9 cellular contexts compared by ENCODE assay signal in genomic region chr17:42347198-42347597, GRCh38. TPM values are rescaled to one million over a fixed set of nuclear protein-coding genes. Genes with fewer than 3 reads are reported as not detected.
DNase-seq lines count a peak whose midpoint lies in the region; ATAC-seq, FAIRE-seq and TF ChIP-seq lines count a peak whose summit lies in the region.
"Had no signal": no experiment of that assay in that cellular context is flagged by ENCODE, and none has a peak within 500 bp of the region (broad histone marks: within the 10 kb centered on the region; RNA-seq: fewer than 3 reads in every experiment).

No MANE protein-coding gene starts in this region.

- peak overlapping the region; percentile 29 to 67 for H3K27ac Mint-ChIP-seq in effector memory CD8-positive, alpha-beta T cell
- H3K27ac Mint-ChIP-seq in neural crest cell (ENCODE audit: unreplicated experiment), result peak overlapping the region; percentile 35

- no peak overlapping the region for H3K4me3 Mint-ChIP-seq in effector memory CD8-positive, alpha-beta T cell
- no peak overlapping the region for H3K4me3 Mint-ChIP-seq in neural crest cell

- peaks cover 23 to 35% of the 10 kb centered on the region in 2 donors for H3K4me1 Mint-ChIP-seq in effector memory CD8-positive, alpha-beta T cell (ENCODE audit: low read depth in 2 of 2)
- H3K4me1 Mint-ChIP-seq in neural crest cell, result peaks cover 28% of the 10 kb centered on the region

- no peak for TF ChIP-seq CTCF in neural crest cell (conservative IDR thresholded peaks at IDR 0.05)

- peaks cover 55% of the 10 kb centered on the region for H3K36me3 Mint-ChIP-seq in effector memory CD8-positive, alpha-beta T cell (ENCODE audit: insufficient read depth)
- H3K36me3 Mint-ChIP-seq in neural crest cell (ENCODE audit: low read depth), result peaks cover 6% of the 10 kb centered on the region

- FAIRE-seq in frontal cortex (lab: Jason Lieb, UNC), result no peak
- FAIRE-seq: G401.6 had no signal

- no peaks in the 10 kb centered on the region for H3K27me3 Mint-ChIP-seq in effector memory CD8-positive, alpha-beta T cell
- no peaks in the 10 kb centered on the region for H3K27me3 Mint-ChIP-seq in neural crest cell (ENCODE audit: low read depth)

- ATAC-seq in effector memory CD8-positive, alpha-beta T cell (replicated peaks), result no peak
- no peak for ATAC-seq in HG03159 (IDR thresholded peaks at IDR 0.05; ENCODE audit: unreplicated experiment)

- DNase-seq in AG20443 (ENCODE audit: low spot score), result peak; percentile 71
- peak; percentile 6 for DNase-seq in NCI-H446 treated with DMSO at 0.1 percent for 48 hours (lab: John Stamatoyannopoulos, UW)
- DNase-seq in effector memory CD8-positive, alpha-beta T cell, result no peak
- no peak for DNase-seq in neural crest cell (ENCODE audit: low read depth, low spot score)
- DNase-seq in stimulated activated CD4-positive, alpha-beta T cell treated with anti-CD3 and anti-CD28 coated beads, Interleukin-2, amount 100 ng/mL, for 24 hours, result no peak
- DNase-seq in frontal cortex (ENCODE audit: low spot score in 2 of 2), result no peak
- DNase-seq in NCI-H146 (lab: John Stamatoyannopoulos, UW), result no peak

- no peaks in the 10 kb centered on the region for H3K9me3 Mint-ChIP-seq in effector memory CD8-positive, alpha-beta T cell
- no peaks in the 10 kb centered on the region for H3K9me3 Mint-ChIP-seq in neural crest cell

RNA-seq across cellular contexts. Expression of gene STAT3, which starts 41.0 kb away (rescaled TPM):
- 38.0 and 40.9 TPM in 2 replicates for total RNA-seq in neural crest cell
- total RNA-seq in frontal cortex, result 26.5 TPM

RNA-seq across cellular contexts. Expression of gene STAT5A, which starts 58.9 kb away (rescaled TPM):
- 2.6 and 2.9 TPM in 2 replicates for total RNA-seq in neural crest cell
- total RNA-seq in frontal cortex, result 1.6 TPM

Comparison
In these comparisons a context has a peak if more than half of its experiments do, and no peak if none do; other contexts are left out.
1. DNase-seq: peak in AG20443 (single experiment) and NCI-H446 treated with DMSO at 0.1 percent for 48 hours (single experiment); none in effector memory CD8-positive, alpha-beta T cell (0 of 3), neural crest cell (single experiment), stimulated activated CD4-positive, alpha-beta T cell treated with anti-CD3 and anti-CD28 coated beads, Interleukin-2, amount 100 ng/mL, for 24 hours (0 of 2), frontal cortex (0 of 2) and NCI-H146 (single experiment).